ENCODE assay signal across 8 cellular contexts in genomic region chr17:64061157-64061898, GRCh38. TPM values are rescaled to one million over a fixed set of nuclear protein-coding genes. Genes with fewer than 3 reads are reported as not detected.
A peak's percentile ranks its signal among the peaks of the same experiment; 100 is the strongest.
DNase-seq lines count a peak whose midpoint lies in the region; TF ChIP-seq lines count a peak whose summit lies in the region.

No MANE protein-coding gene starts in this region.

- H3K27ac ChIP-seq in OCI-LY3 (ENCODE audit: low read length) (peak overlapping the region; percentile 77), esophagus squamous epithelium (peak overlapping the region in 3 of 4 donors; percentile 47 to 55 (median 55)), A673 (ENCODE audit: low read depth, low read length, poor library complexity, severe bottlenecking) (no peak overlapping the region)

- H3K4me1 ChIP-seq in OCI-LY3 (ENCODE audit: low read length), result peaks cover 79% of the 10 kb centered on the region
- peaks cover 3 to 44% (median 11%) of the 10 kb centered on the region in 3 donors for H3K4me1 ChIP-seq in esophagus squamous epithelium
- no peaks in the 10 kb centered on the region for H3K4me1 ChIP-seq in A673 (ENCODE audit: insufficient read depth, low read length, poor library complexity, severe bottlenecking)

- TF ChIP-seq CTCF in GM06990 (IDR thresholded peaks at IDR 0.05; ENCODE audit: insufficient read depth, low read length, poor library complexity, severe bottlenecking), result no peak
- no peak for TF ChIP-seq CTCF in GM20000 (IDR thresholded peaks at IDR 0.05; ENCODE audit: extremely low read depth, missing control alignments)
- no peak for TF ChIP-seq CTCF in OCI-LY3 (IDR thresholded peaks at IDR 0.05; ENCODE audit: low read depth, low read length)
- no peak for TF ChIP-seq CTCF in esophagus squamous epithelium (IDR thresholded peaks at IDR 0.05)
- TF ChIP-seq CTCF in A673 (conservative IDR thresholded peaks at IDR 0.05; ENCODE audit: low read depth, low read length), result no peak

- peak; percentile 61 for DNase-seq in GM06990 (ENCODE audit: extremely low read depth, insufficient read length)
- peak; percentile 61 for DNase-seq in GM20000 (ENCODE audit: low spot score)
- DNase-seq in esophagus squamous epithelium (lab: John Stamatoyannopoulos, UW), result no peak
- no peak for DNase-seq in NCI-H345 (lab: John Stamatoyannopoulos, UW)
- no peak for DNase-seq in A673 (ENCODE audit: low spot score)
- DNase-seq in anterior cingulate cortex (lab: John Stamatoyannopoulos, UW), result no peak
- DNase-seq in superior temporal gyrus (ENCODE audit: extremely low spot score), result no peak

- POLR2A ChIA-PET in A673 (lab: Charles Lee; ENCODE audit: low non-redundant PET), result no interaction called here

- H3K9ac ChIP-seq in OCI-LY3 (ENCODE audit: low read length), result peak overlapping the region; percentile 11; the same call in 1 of the 2 replicates

- H3K4me2 ChIP-seq in OCI-LY3 (ENCODE audit: low read length), result peak overlapping the region; percentile 69

- TF ChIP-seq POLR2A in esophagus squamous epithelium (IDR thresholded peaks at IDR 0.05), result no peak

- H3K4me3 ChIP-seq in GM06990 (replicated peaks; ENCODE audit: low read depth, low read length) (no peak overlapping the region), OCI-LY3 (ENCODE audit: low read length) (no peak overlapping the region), esophagus squamous epithelium (no peak overlapping the region), A673 (ENCODE audit: low read depth, low read length, poor library complexity, severe bottlenecking) (no peak overlapping the region)

- H3K9me3 ChIP-seq in OCI-LY3 (ENCODE audit: insufficient read depth, low read length) (no peaks in the 10 kb centered on the region), esophagus squamous epithelium (no peaks in the 10 kb centered on the region), A673 (ENCODE audit: low read depth, low read length, poor library complexity, severe bottlenecking) (no peaks in the 10 kb centered on the region)

- H3K27me3 ChIP-seq in GM06990 (replicated peaks; ENCODE audit: control insufficient read depth, insufficient read depth, low read length) (no peaks in the 10 kb centered on the region), OCI-LY3 (ENCODE audit: low read depth, low read length) (no peaks in the 10 kb centered on the region), esophagus squamous epithelium (no peaks in the 10 kb centered on the region), A673 (replicated peaks; ENCODE audit: insufficient read depth, low read depth, low read length, poor library complexity) (no peaks in the 10 kb centered on the region)

- no TSS peak for BruUV-seq in A673 (replicated peaks; lab: Mats Ljungman, UMichigan)

- H3K36me3 ChIP-seq in GM06990 (ENCODE audit: control insufficient read depth, insufficient read depth, low read length), result peaks cover 13% of the 10 kb centered on the region
- peaks cover 65% of the 10 kb centered on the region for H3K36me3 ChIP-seq in OCI-LY3 (replicated peaks; ENCODE audit: low read depth, low read length)
- H3K36me3 ChIP-seq in esophagus squamous epithelium, result peaks cover 0 to 87% (median 0%) of the 10 kb centered on the region in 3 donors
- H3K36me3 ChIP-seq in A673 (ENCODE audit: insufficient read depth, low read length, poor library complexity, severe bottlenecking), result no peaks in the 10 kb centered on the region

- WGBS in esophagus squamous epithelium, 2 donors, result 75 to 82% methylated on average over 6 of the region's 6 CpGs

- H2AFZ ChIP-seq in OCI-LY3 (ENCODE audit: low read depth, low read length), result no peak overlapping the region

- intact Hi-C loops in esophagus squamous epithelium (cut with DNase I), result no loop called here
- intact Hi-C loops in A673 (cut with micrococcal nuclease; ENCODE audit: unreplicated experiment), result no loop called here

- CTCF ChIA-PET in A673 (lab: Charles Lee), result interaction anchor here (0.6 to 1.5 kb wide), 2 partner anchors 72 to 221 kb away, joined by 3 to 4 read pairs; no protein-coding TSS in a partner anchor

- no peaks in the 10 kb centered on the region for H4K20me1 ChIP-seq in OCI-LY3 (ENCODE audit: insufficient read depth, low read length)

- H3K79me2 ChIP-seq in OCI-LY3 (ENCODE audit: low read length), result no peaks in the 10 kb centered on the region

RNA-seq across cellular contexts. Expression of gene ICAM2, which starts 40.9 kb away (rescaled TPM):
- total RNA-seq in esophagus squamous epithelium (10 to 100 TPM in 2 of 4 donors, 1 to 10 TPM in 1, not detected in 1; 2.8 to 28.8 (median 11.8) TPM), A673 (2021) (0.99 and 1.2 TPM in 2 replicates)

Comparison
In these comparisons a context has a peak if more than half of its experiments do, and no peak if none do; other contexts are left out.
1. DNase-seq: peak in GM06990 (single experiment) and GM20000 (single experiment); none in esophagus squamous epithelium (single experiment), NCI-H345 (single experiment), A673 (single experiment), anterior cingulate cortex (0 of 58) and superior temporal gyrus (single experiment).